In genomic region chr13:105491345-105491744, GRCh38 we compare ENCODE assay signal across 24 cellular contexts. TPM values are rescaled to one million over a fixed set of nuclear protein-coding genes. Genes with fewer than 3 reads are reported as not detected.
"Had no signal": no experiment of that assay in that cellular context is flagged by ENCODE, and none has a peak within 500 bp of the region (broad histone marks: within the 10 kb centered on the region; RNA-seq: fewer than 3 reads in every experiment).

No MANE protein-coding gene starts in this region.

- H3K4me3 ChIP-seq: adrenal gland, SJCRH30 had no signal

- H3K9me3 ChIP-seq: adrenal gland, SJCRH30, SK-N-SH had no signal

- DNase-seq: activated CD4-positive, alpha-beta T cell treated with anti-CD3 and anti-CD28 coated beads for 4 hours; activated CD8-positive, alpha-beta memory T cell treated with anti-CD3 and anti-CD28 coated beads, Interleukin-2, amount 50 U/mL, for 4 hours; activated CD8-positive, alpha-beta T cell treated with anti-CD3 and anti-CD28 coated beads for 36 hours; activated naive CD4-positive, alpha-beta T cell treated with anti-CD3 and anti-CD28 coated beads, Interleukin-2, amount 50 U/mL, for 16 hours; activated naive CD8-positive, alpha-beta T cell treated with anti-CD3 and anti-CD28 coated beads, Interleukin-2, amount 10 ng/mL, durations not matched to agents 7 days and 5 days; activated T-cell treated with anti-CD3 and anti-CD28 coated beads, Interleukin-2, amount 50 U/mL, for 1 hour; adrenal gland; anterior cingulate cortex; cerebellar nuclear complex; NCI-H146; NCI-H187 treated with DMSO at 0.1 percent for 48 hours; NCI-H2171; NCI-H2227 treated with DMSO at 0.1 percent for 48 hours; NCI-H446 treated with DMSO at 0.1 percent for 48 hours; NCI-H524 treated with DMSO at 0.1 percent for 48 hours; NCI-H82; SJCRH30; SK-N-SH; T-helper 1 cell; WERI-Rb-1 had no signal

- H3K4me3 Mint-ChIP-seq: activated CD8-positive, alpha-beta T cell treated with anti-CD3 and anti-CD28 coated beads for 36 hours; activated naive CD8-positive, alpha-beta T cell treated with anti-CD3 and anti-CD28 coated beads, Interleukin-2, amount 10 ng/mL, durations not matched to agents 7 days and 5 days had no signal

- H3K36me3 ChIP-seq: adrenal gland, SJCRH30, WERI-Rb-1 had no signal

- H3K9ac ChIP-seq: SK-N-SH had no signal

- ATAC-seq: activated CD4-positive, CD25-positive, alpha-beta regulatory T cell treated with anti-CD3 and anti-CD28 coated beads, Interleukin-2, amount 50 U/mL, for 24 hours; activated CD8-positive, alpha-beta T cell treated with anti-CD3 and anti-CD28 coated beads for 36 hours had no signal

- H3K27me3 Mint-ChIP-seq: activated CD8-positive, alpha-beta T cell treated with anti-CD3 and anti-CD28 coated beads for 36 hours; activated naive CD8-positive, alpha-beta T cell treated with anti-CD3 and anti-CD28 coated beads, Interleukin-2, amount 10 ng/mL, durations not matched to agents 7 days and 5 days had no signal

- H3K4me1 ChIP-seq: adrenal gland, SJCRH30 had no signal

- H3K36me3 Mint-ChIP-seq: activated naive CD8-positive, alpha-beta T cell treated with anti-CD3 and anti-CD28 coated beads, Interleukin-2, amount 10 ng/mL, durations not matched to agents 7 days and 5 days had no signal

- H3K27me3 ChIP-seq: adrenal gland, SJCRH30 had no signal

- H3K27ac ChIP-seq: adrenal gland, SJCRH30, WERI-Rb-1 had no signal

- H3K27ac Mint-ChIP-seq: activated CD8-positive, alpha-beta T cell treated with anti-CD3 and anti-CD28 coated beads for 36 hours; activated naive CD8-positive, alpha-beta T cell treated with anti-CD3 and anti-CD28 coated beads, Interleukin-2, amount 10 ng/mL, durations not matched to agents 7 days and 5 days had no signal

- H3K9me3 Mint-ChIP-seq: activated CD8-positive, alpha-beta T cell treated with anti-CD3 and anti-CD28 coated beads for 36 hours; activated naive CD8-positive, alpha-beta T cell treated with anti-CD3 and anti-CD28 coated beads, Interleukin-2, amount 10 ng/mL, durations not matched to agents 7 days and 5 days had no signal

- H3K9me2 ChIP-seq: SK-N-SH had no signal

- H3K4me2 ChIP-seq: SK-N-SH had no signal

- H3K4me1 Mint-ChIP-seq: activated naive CD8-positive, alpha-beta T cell treated with anti-CD3 and anti-CD28 coated beads, Interleukin-2, amount 10 ng/mL, durations not matched to agents 7 days and 5 days had no signal

RNA-seq across cellular contexts. Expression of gene DAOA, which starts 25.5 kb away (rescaled TPM):
- total RNA-seq: activated CD8-positive, alpha-beta T cell treated with anti-CD3 and anti-CD28 coated beads for 36 hours; activated naive CD8-positive, alpha-beta T cell treated with anti-CD3 and anti-CD28 coated beads, Interleukin-2, amount 10 ng/mL, durations not matched to agents 7 days and 5 days; adrenal gland; cardiac septum; RPMI7951; SJCRH30; T-helper 2 cell treated with Interferon-gamma antibody and Interleukin-4, amounts not matched to agents 100 ng/mL and 5 ng/mL, for 36 hours had no signal
- polyA plus RNA-seq: adrenal gland, SK-N-SH had no signal
